8 cellular contexts compared by ENCODE assay signal in genomic region chr16:527015-527903, GRCh38. TPM values are rescaled to one million over a fixed set of nuclear protein-coding genes. Genes with fewer than 3 reads are reported as not detected.
DNase-seq lines count a peak whose midpoint lies in the region; ATAC-seq and TF ChIP-seq lines count a peak whose summit lies in the region.

Gene CAPN15 (plus strand): TSS chr16:527712. CDS start chr16:546839, 19,127 bp downstream.

- peak within 1 kb of the TSS; percentile 98 for H3K27ac ChIP-seq in cingulate gyrus (ENCODE audit: low read depth, low read length)

- peak; percentile 63 for TF ChIP-seq POLR2A in GM19099 (IDR thresholded peaks at IDR 0.05; ENCODE audit: extremely low read depth, insufficient read length, low read depth)

- ATAC-seq in HG03378 (IDR thresholded peaks at IDR 0.05; ENCODE audit: unreplicated experiment) (peak; percentile 53), left colon (peak; percentile 65)

- H3K4me3 ChIP-seq in AG10803 (ENCODE audit: low read length), result peak within 1 kb of the TSS; percentile 80

- TF ChIP-seq CTCF in AG10803 (conservative IDR thresholded peaks at IDR 0.05; ENCODE audit: low read length), result no peak

- intact Hi-C loops in left colon (cut with DNase I, micrococcal nuclease), result no loop called here

- DNase-seq in AG10803 (ENCODE audit: low read depth), result peak; percentile 83
- DNase-seq in NCI-H510A (lab: John Stamatoyannopoulos, UW), result peak; percentile 68
- peak; percentile 84 to 90 for DNase-seq in activated CD4-positive, alpha-beta T cell treated with anti-CD3 and anti-CD28 coated beads for 4 hours
- DNase-seq in left colon, result peak; percentile 84 to 89
- peak; percentile 86 for DNase-seq in stimulated activated CD4-positive, alpha-beta T cell treated with anti-CD3 and anti-CD28 coated beads, Interleukin-1b, Interleukin-23, amount 100 ng/mL, for 48 hours

RNA-seq across cellular contexts. Expression of gene CAPN15, which starts in this region (rescaled TPM):
- 100 to 1,000 TPM in 1 of 2 donors, 10 to 100 TPM in 1; 98.8 to 102 TPM for total RNA-seq in left colon

Comparison
In these comparisons a context has a peak if more than half of its experiments do, and no peak if none do; other contexts are left out.
1. Peak in every context shown above with its lines: DNase-seq, ATAC-seq, H3K4me3 ChIP-seq and H3K27ac ChIP-seq.